15 cellular contexts compared by ENCODE assay signal in the genomic region with DNA sequence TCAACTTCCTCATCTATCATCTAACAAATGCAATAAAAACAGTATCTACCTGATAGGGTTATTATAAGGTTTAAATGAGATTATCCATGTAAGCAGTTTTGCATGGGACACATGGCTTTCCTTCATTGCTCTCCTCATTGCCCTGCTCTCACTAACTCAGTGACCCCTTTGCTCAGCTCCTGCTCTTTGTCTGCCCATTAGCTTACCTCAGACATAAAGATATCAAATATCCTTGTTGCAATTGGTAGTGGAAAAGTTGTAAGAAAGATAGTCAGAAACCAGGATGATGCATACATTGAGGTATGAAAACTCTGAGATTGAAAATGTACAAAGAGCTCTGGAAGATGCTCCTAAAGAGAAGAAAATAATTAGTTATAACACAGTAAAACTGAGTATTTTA.
DNase-seq lines count a peak whose midpoint lies in the region; ATAC-seq and TF ChIP-seq lines count a peak whose summit lies in the region.
"Had no signal": no experiment of that assay in that cellular context is flagged by ENCODE, and none has a peak within 500 bp of the region (broad histone marks: within the 10 kb centered on the region; RNA-seq: fewer than 3 reads in every experiment).

No MANE protein-coding gene starts in this region.

- intact Hi-C loops in left ventricle myocardium inferior (cut with micrococcal nuclease), result no loop called here

- ATAC-seq in HG03039 (IDR thresholded peaks at IDR 0.05; ENCODE audit: unreplicated experiment), result no peak
- ATAC-seq in HG03175 (IDR thresholded peaks at IDR 0.05; ENCODE audit: unreplicated experiment), result no peak
- ATAC-seq: CD8-positive, alpha-beta T cell; GM12878 had no signal

- no peak overlapping the region for H3K9ac ChIP-seq in adipocyte (ENCODE audit: low read length)
- H3K9ac ChIP-seq: BLaER1 treated with 17β-estradiol and CSF1 and Interleukin-3, amounts not matched to agents 10 nM and 100 nM had no signal

- H4K20me1 ChIP-seq in osteoblast (ENCODE audit: insufficient read depth, low read length), result no peaks in the 10 kb centered on the region

- H3K27ac ChIP-seq in osteoblast (ENCODE audit: low read depth, low read length), result no peak overlapping the region
- H3K27ac ChIP-seq in left ventricle myocardium inferior (replicated peaks), result no peak overlapping the region
- H3K27ac ChIP-seq: BLaER1 treated with 17β-estradiol and CSF1 and Interleukin-3, amounts not matched to agents 10 nM and 100 nM had no signal

- no peaks in the 10 kb centered on the region for H3K79me2 ChIP-seq in osteoblast (ENCODE audit: insufficient read depth, low read length)

- no peak for TF ChIP-seq CTCF in osteoblast (IDR thresholded peaks at IDR 0.05; ENCODE audit: extremely low read depth, low read depth, low read length)
- no peak for TF ChIP-seq CTCF in left ventricle myocardium inferior (IDR thresholded peaks at IDR 0.05; ENCODE audit: borderline replicate concordance)

- peaks cover 10% of the 10 kb centered on the region for H3K4me1 ChIP-seq in adipocyte (ENCODE audit: control insufficient read depth, insufficient read depth, low read length)
- H3K4me1 ChIP-seq in osteoblast (ENCODE audit: insufficient read depth, low read length), result no peaks in the 10 kb centered on the region
- peaks cover 16% of the 10 kb centered on the region for H3K4me1 ChIP-seq in left ventricle myocardium inferior

- peaks cover 68% of the 10 kb centered on the region for H3K36me3 ChIP-seq in adipocyte (ENCODE audit: control insufficient read depth, insufficient read depth, low read length, severe bottlenecking)
- H3K36me3 ChIP-seq in osteoblast (ENCODE audit: insufficient read depth, low read length), result peaks cover 29% of the 10 kb centered on the region
- H3K36me3 ChIP-seq in left ventricle myocardium inferior, result peaks cover 46% of the 10 kb centered on the region

- peak; percentile 72 for DNase-seq in NCI-H82 (lab: John Stamatoyannopoulos, UW)
- peak; percentile 24 for DNase-seq in adipocyte (ENCODE audit: low read depth)
- DNase-seq in iris pigment epithelial cell (ENCODE audit: low read depth), result peak; percentile 58
- DNase-seq in osteoblast (ENCODE audit: insufficient read length, low spot score, missing footprints), result peak; percentile 43
- DNase-seq in left ventricle myocardium inferior, result no peak
- DNase-seq: Calu3; CD8-positive, alpha-beta T cell; DMS53; DND-41; EL; H9 had no signal

- no peak overlapping the region for H3K4me2 ChIP-seq in osteoblast (ENCODE audit: insufficient read depth, low read length)
- H3K4me2 ChIP-seq: BLaER1 treated with 17β-estradiol and CSF1 and Interleukin-3, amounts not matched to agents 10 nM and 100 nM had no signal

- H3K4me3 ChIP-seq in adipocyte (ENCODE audit: low read length), result no peak overlapping the region
- no peak overlapping the region for H3K4me3 ChIP-seq in osteoblast (ENCODE audit: insufficient read depth, low read length)
- H3K4me3 ChIP-seq in left ventricle myocardium inferior, result no peak overlapping the region
- H3K4me3 ChIP-seq: BLaER1 treated with 17β-estradiol and CSF1 and Interleukin-3, amounts not matched to agents 10 nM and 100 nM; GM12878 had no signal

- no peaks in the 10 kb centered on the region for H3K9me3 ChIP-seq in adipocyte (ENCODE audit: control insufficient read depth, low read length)
- no peaks in the 10 kb centered on the region for H3K9me3 ChIP-seq in osteoblast (ENCODE audit: low read depth, low read length)
- H3K9me3 ChIP-seq in left ventricle myocardium inferior (replicated peaks), result no peaks in the 10 kb centered on the region
- H3K9me3 ChIP-seq: BLaER1 treated with 17β-estradiol and CSF1 and Interleukin-3, amounts not matched to agents 10 nM and 100 nM had no signal

- H2AFZ ChIP-seq in osteoblast (ENCODE audit: low read length), result no peak overlapping the region

- H3K27me3 ChIP-seq in adipocyte (replicated peaks; ENCODE audit: control insufficient read depth, insufficient read depth, low read length) (no peaks in the 10 kb centered on the region), osteoblast (ENCODE audit: insufficient read depth, low read length) (no peaks in the 10 kb centered on the region), left ventricle myocardium inferior (ENCODE audit: low read depth) (no peaks in the 10 kb centered on the region)
- H3K27me3 ChIP-seq: BLaER1 treated with 17β-estradiol and CSF1 and Interleukin-3, amounts not matched to agents 10 nM and 100 nM had no signal
